19 cellular contexts compared by ENCODE assay signal in genomic region chr19:45774765-45775164, GRCh38. TPM values are rescaled to one million over a fixed set of nuclear protein-coding genes. Genes with fewer than 3 reads are reported as not detected.
DNase-seq lines count a peak whose midpoint lies in the region; ATAC-seq and TF ChIP-seq lines count a peak whose summit lies in the region.
"Had no signal": no experiment of that assay in that cellular context is flagged by ENCODE, and none has a peak within 500 bp of the region (broad histone marks: within the 10 kb centered on the region; RNA-seq: fewer than 3 reads in every experiment).

No MANE protein-coding gene starts in this region.

- ATAC-seq in mucosa of descending colon (no peak), HG03045 (IDR thresholded peaks at IDR 0.05; ENCODE audit: unreplicated experiment) (no peak)
- ATAC-seq: effector memory CD8-positive, alpha-beta T cell; left ventricle myocardium superior had no signal

- H3K4me1 ChIP-seq in mucosa of descending colon (ENCODE audit: low read depth): peaks cover 12% of the 10 kb centered on the region

- in situ Hi-C loops in brain microvascular endothelial cell (cut with HindIII; ENCODE audit: low pct_ligation_motif_present, low sequenced_read_pairs): no loop called here

- H3K9me3 ChIP-seq in mucosa of descending colon: no peaks in the 10 kb centered on the region

- no peak for DNase-seq in brain microvascular endothelial cell
- peak in 2 of 3 donors; percentile 59 to 73 for DNase-seq in mucosa of descending colon
- DNase-seq in NCI-H2196 treated with DMSO at 0.1 percent for 48 hours (lab: John Stamatoyannopoulos, UW; ENCODE audit: unreplicated experiment): no peak
- DNase-seq in NCI-H2029 treated with DMSO at 0.1 percent for 48 hours (lab: John Stamatoyannopoulos, UW): no peak
- DNase-seq: activated CD4-positive, alpha-beta T cell treated with anti-CD3 and anti-CD28 coated beads, Interleukin-2, amount 50 U/mL, for 4 hours; activated naive CD8-positive, alpha-beta T cell treated with anti-CD3 and anti-CD28 coated beads for 36 hours; activated T-cell treated with anti-CD3 and anti-CD28 coated beads, Interleukin-2, amount 50 U/mL, for 24 hours; AML-193; effector memory CD8-positive, alpha-beta T cell; foreskin fibroblast; left ventricle myocardium superior; NCI-H1436 treated with DMSO at 0.1 percent for 48 hours; NCI-H2227 treated with DMSO at 0.1 percent for 48 hours; small intestine had no signal

- H3K36me3 ChIP-seq in brain microvascular endothelial cell (replicated peaks) (peaks cover 32% of the 10 kb centered on the region), mucosa of descending colon (ENCODE audit: low read depth) (no peaks in the 10 kb centered on the region)

- H3K4me3 ChIP-seq in brain microvascular endothelial cell (ENCODE audit: low read depth, low read length): no peak overlapping the region
- H3K4me3 ChIP-seq in mucosa of descending colon: no peak overlapping the region

- H3K27ac ChIP-seq in brain microvascular endothelial cell: no peak overlapping the region

- TF ChIP-seq CTCF in GM12874 (IDR thresholded peaks at IDR 0.05; ENCODE audit: insufficient read depth, low read depth, low read length) (peak; percentile 22; the same call in 1 of the 2 replicates), brain microvascular endothelial cell (IDR thresholded peaks at IDR 0.05; ENCODE audit: low read depth, low read length, missing control alignments) (peak; percentile 9), mucosa of descending colon (IDR thresholded peaks at IDR 0.05) (no peak)

- no peaks in the 10 kb centered on the region for H3K27me3 ChIP-seq in brain microvascular endothelial cell (replicated peaks)

- intact Hi-C loops in mucosa of descending colon (cut with DNase I, micrococcal nuclease): no loop called here

RNA-seq across cellular contexts. Expression of gene SIX5, which starts 5.7 kb away (rescaled TPM):
- 10 to 100 TPM in 2 of 3 donors, 1 to 10 TPM in 1; 9.6 to 35.6 (median 11.1) TPM for total RNA-seq in mucosa of descending colon

RNA-seq across cellular contexts. Expression of gene DMPK, which starts 7.5 kb away (rescaled TPM):
- 100 to 1,000 TPM in 1 of 3 donors, 10 to 100 TPM in 2; 23.9 to 123 (median 33.9) TPM for total RNA-seq in mucosa of descending colon

RNA-seq across cellular contexts. Expression of gene DMWD, which starts 17.9 kb away (rescaled TPM):
- 10 to 100 TPM; 33.2 to 67.1 (median 43.7) TPM for total RNA-seq in mucosa of descending colon

RNA-seq across cellular contexts. Expression of gene RSPH6A, which starts 40.3 kb away (rescaled TPM):
- under 1 TPM; 0.16 to 0.24 (median 0.20) TPM for total RNA-seq in mucosa of descending colon
- total RNA-seq: left ventricle myocardium superior, RPMI7951, temporal lobe had no signal

RNA-seq across cellular contexts. Expression of gene MEIOSIN, which starts 41.5 kb away (rescaled TPM):
- not detected for total RNA-seq in mucosa of descending colon
- total RNA-seq: left ventricle myocardium superior, myocyte, RPMI7951, temporal lobe had no signal

Comparison
In these comparisons a context has a peak if more than half of its experiments do, and no peak if none do; other contexts are left out.
1. DNase-seq: peak in mucosa of descending colon (2 of 3); none in brain microvascular endothelial cell (single experiment), NCI-H2196 treated with DMSO at 0.1 percent for 48 hours (single experiment) and NCI-H2029 treated with DMSO at 0.1 percent for 48 hours (single experiment).